ENCODE assay signal across 11 cellular contexts in the genomic region with DNA sequence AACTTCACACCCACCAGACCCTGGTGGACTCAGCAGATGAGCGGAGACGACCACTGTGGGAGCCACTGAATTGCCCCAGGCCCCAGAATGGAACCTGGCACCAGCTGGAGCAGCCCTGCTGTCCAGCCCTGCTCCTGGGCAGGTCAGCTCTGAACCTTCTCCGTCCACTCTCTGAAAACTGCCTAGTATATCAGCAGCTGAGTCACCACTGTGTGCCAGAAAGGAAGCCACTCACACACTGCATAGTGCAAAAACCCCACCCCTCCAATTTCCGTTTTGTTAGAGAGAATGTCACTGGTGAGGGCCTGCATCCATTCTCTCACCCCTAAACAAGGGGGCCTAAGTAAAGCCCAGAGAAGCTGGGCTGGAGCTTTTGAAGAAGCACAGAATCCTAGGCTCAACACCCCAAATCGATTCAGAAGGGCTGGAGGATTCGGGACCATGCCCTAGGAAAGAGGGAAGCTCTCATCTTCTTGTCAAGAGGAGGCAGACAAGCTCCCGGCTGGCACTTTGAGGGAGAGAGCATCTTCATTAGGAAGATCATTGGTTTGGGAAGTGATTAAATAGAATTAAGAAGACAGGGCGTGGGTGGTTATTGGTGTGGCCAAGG. TPM values are rescaled to one million over a fixed set of nuclear protein-coding genes. Genes with fewer than 3 reads are reported as not detected.
A peak's percentile ranks its signal among the peaks of the same experiment; 100 is the strongest.
DNase-seq lines count a peak whose midpoint lies in the region; ATAC-seq, FAIRE-seq and TF ChIP-seq lines count a peak whose summit lies in the region.
"Had no signal": no experiment of that assay in that cellular context is flagged by ENCODE, and none has a peak within 500 bp of the region (broad histone marks: within the 10 kb centered on the region; RNA-seq: fewer than 3 reads in every experiment).

No MANE protein-coding gene starts in this region.

- no peak overlapping the region for H3K9ac ChIP-seq in endothelial cell of umbilical vein (replicated peaks; ENCODE audit: extremely low read depth, insufficient read depth, low read length)

- H3K79me2 ChIP-seq in endothelial cell of umbilical vein (ENCODE audit: control insufficient read depth, insufficient read depth, low read length) = no peaks in the 10 kb centered on the region

- H3K4me1 ChIP-seq in RWPE2 (ENCODE audit: insufficient read depth, poor library complexity, severe bottlenecking) = peaks cover 16% of the 10 kb centered on the region
- peaks cover 12% of the 10 kb centered on the region for H3K4me1 ChIP-seq in endothelial cell of umbilical vein (ENCODE audit: control insufficient read depth, extremely low read depth, insufficient read depth, low read length)
- H3K4me1 ChIP-seq: Caco-2 had no signal

- peak overlapping the region; percentile 17 for H2AFZ ChIP-seq in endothelial cell of umbilical vein (ENCODE audit: low read depth, low read length)

- no peaks in the 10 kb centered on the region for H3K36me3 Mint-ChIP-seq in natural killer cell treated with Interleukin-12 subunit alpha and Interleukin-12 subunit beta and Interleukin-15 and Interleukin-18, amount 100 ng/mL, for 72 hours

- H3K4me3 ChIP-seq in RWPE2 (ENCODE audit: severe bottlenecking) (no peak overlapping the region), endothelial cell of umbilical vein (replicated peaks in 1 of 3; ENCODE audit: insufficient read depth in 1 of 3, low read depth in 1 of 3, low read length in 3 of 3) (no peak overlapping the region)
- H3K4me3 ChIP-seq: adrenal gland had no signal

- TF ChIP-seq CTCF in RWPE2 (IDR thresholded peaks at IDR 0.05; ENCODE audit: poor library complexity, severe bottlenecking) (no peak), endothelial cell of umbilical vein (IDR thresholded peaks at IDR 0.05; ENCODE audit: extremely low read depth in 1 of 2, insufficient read depth in 1 of 2, low read depth in 1 of 2, low read length in 2 of 2) (no peak)

- peaks cover 18 to 32% of the 10 kb centered on the region in 2 donors for H3K4me1 Mint-ChIP-seq in natural killer cell treated with Interleukin-12 subunit alpha and Interleukin-12 subunit beta and Interleukin-15 and Interleukin-18, amount 100 ng/mL, for 72 hours (ENCODE audit: low read depth in 2 of 2)

- BruUV-seq in endothelial cell of umbilical vein (replicated peaks; lab: Mats Ljungman, UMichigan) = no TSS peak

- H3K27me3 Mint-ChIP-seq in natural killer cell treated with Interleukin-12 subunit alpha and Interleukin-12 subunit beta and Interleukin-15 and Interleukin-18, amount 100 ng/mL, for 72 hours = peaks cover 3 to 7% of the 10 kb centered on the region in 2 donors

- TF ChIP-seq POLR2A in endothelial cell of umbilical vein (IDR thresholded peaks at IDR 0.05; ENCODE audit: low read depth, low read length) = no peak

- H3K4me3 Mint-ChIP-seq in natural killer cell treated with Interleukin-12 subunit alpha and Interleukin-12 subunit beta and Interleukin-15 and Interleukin-18, amount 100 ng/mL, for 72 hours = peak overlapping the region; percentile 46

- H3K27me3 ChIP-seq in RWPE2 (ENCODE audit: insufficient read depth, poor library complexity, severe bottlenecking) (no peaks in the 10 kb centered on the region), endothelial cell of umbilical vein (ENCODE audit: control insufficient read depth in 2 of 2, insufficient read depth in 2 of 2, low read length in 2 of 2) (peaks cover 0 to 4% of the 10 kb centered on the region in 2 experiments)

- DNase-seq in H4 (ENCODE audit: low spot score) (peak; percentile 38), RWPE2 (ENCODE audit: low spot score) (no peak), endothelial cell of umbilical vein (ENCODE audit: low read depth, low spot score) (peak; percentile 38), caudate nucleus (lab: John Stamatoyannopoulos, UW) (no peak), activated gamma-delta T cell treated with Interleukin-2 at 50 U/mL for 16 hours (no peak)
- peak; percentile 63 for DNase-seq in natural killer cell treated with Interleukin-12 subunit alpha and Interleukin-12 subunit beta and Interleukin-15 and Interleukin-18, amount 100 ng/mL, for 72 hours (ENCODE audit: low spot score)
- DNase-seq: Caco-2, NCI-H187 treated with DMSO at 0.1 percent for 48 hours had no signal

- peak overlapping the region; percentile 85 to 88 for H3K27ac Mint-ChIP-seq in natural killer cell treated with Interleukin-12 subunit alpha and Interleukin-12 subunit beta and Interleukin-15 and Interleukin-18, amount 100 ng/mL, for 72 hours

- H3K9me1 ChIP-seq in endothelial cell of umbilical vein (replicated peaks; ENCODE audit: control insufficient read depth, extremely low read depth, insufficient read depth, low read length) = no peaks in the 10 kb centered on the region

- ATAC-seq in RWPE2 (ENCODE audit: low read depth) (peak; percentile 84), GM21381 (IDR thresholded peaks at IDR 0.05; ENCODE audit: unreplicated experiment) (no peak)
- ATAC-seq in natural killer cell treated with Interleukin-12 subunit alpha and Interleukin-12 subunit beta and Interleukin-15 and Interleukin-18, amount 100 ng/mL, for 72 hours = peak; percentile 81 to 85

- no peak overlapping the region for H3K4me2 ChIP-seq in endothelial cell of umbilical vein (ENCODE audit: insufficient read depth, low read length)

- H3K27ac ChIP-seq in RWPE2 (ENCODE audit: poor library complexity, severe bottlenecking) (peak overlapping the region; percentile 34), endothelial cell of umbilical vein (ENCODE audit: insufficient read depth, low read depth, low read length) (no peak overlapping the region), caudate nucleus (ENCODE audit: low read depth, low read length) (no peak overlapping the region)

- no peaks in the 10 kb centered on the region for H4K20me1 ChIP-seq in endothelial cell of umbilical vein (replicated peaks; ENCODE audit: control insufficient read depth, extremely low read depth, insufficient read depth, low read length)

- intact Hi-C loops in endothelial cell of umbilical vein (cut with micrococcal nuclease) = no loop called here

- FAIRE-seq in endothelial cell of umbilical vein (lab: Jason Lieb, UNC) = peak; percentile 84

- H3K9me3 Mint-ChIP-seq in natural killer cell treated with Interleukin-12 subunit alpha and Interleukin-12 subunit beta and Interleukin-15 and Interleukin-18, amount 100 ng/mL, for 72 hours = no peaks in the 10 kb centered on the region

- CTCF ChIA-PET in endothelial cell of umbilical vein (lab: Charles Lee) = interaction anchor here (1.2 kb wide), 1 partner anchor 14 kb away, joined by 4 read pairs; no protein-coding TSS in a partner anchor

- no peaks in the 10 kb centered on the region for H3K36me3 ChIP-seq in RWPE2 (ENCODE audit: low read depth)
- no peaks in the 10 kb centered on the region for H3K36me3 ChIP-seq in endothelial cell of umbilical vein (ENCODE audit: control insufficient read depth in 2 of 2, extremely low read depth in 1 of 2, insufficient read depth in 2 of 2, low read length in 2 of 2)
- H3K36me3 ChIP-seq: adrenal gland had no signal

- dilution Hi-C loops in endothelial cell of umbilical vein (cut with MboI; ENCODE audit: extremely low pct_ligation_motif_present, low sequenced_read_pairs) = no loop called here

- no peaks in the 10 kb centered on the region for H3K9me3 ChIP-seq in RWPE2 (ENCODE audit: severe bottlenecking)
- no peaks in the 10 kb centered on the region for H3K9me3 ChIP-seq in endothelial cell of umbilical vein (replicated peaks; ENCODE audit: control insufficient read depth, insufficient read depth, low read length)
- H3K9me3 ChIP-seq: adrenal gland, Caco-2 had no signal

- POLR2A ChIA-PET in endothelial cell of umbilical vein (lab: Charles Lee) = no interaction called here

TF ChIP-seq in endothelial cell of umbilical vein, 7 proteins besides CTCF, POLR2A, EP300 and RAD21:
- TF ChIP-seq, protein P1, sequence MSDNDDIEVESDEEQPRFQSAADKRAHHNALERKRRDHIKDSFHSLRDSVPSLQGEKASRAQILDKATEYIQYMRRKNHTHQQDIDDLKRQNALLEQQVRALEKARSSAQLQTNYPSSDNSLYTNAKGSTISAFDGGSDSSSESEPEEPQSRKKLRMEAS (IDR thresholded peaks at IDR 0.05; ENCODE audit: insufficient read depth, insufficient read length) = no peak
- TF ChIP-seq EZH2 (IDR thresholded peaks at IDR 0.05; ENCODE audit: borderline replicate concordance, low read depth, low read length, severe bottlenecking) = no peak
- peak; percentile 76 for TF ChIP-seq FOS (IDR thresholded peaks at IDR 0.05; ENCODE audit: borderline replicate concordance, insufficient read depth, low read length)
- TF ChIP-seq JUN (IDR thresholded peaks at IDR 0.05; ENCODE audit: borderline replicate concordance, insufficient read depth, insufficient read length, low read depth) = peak; percentile 27
- TF ChIP-seq POLR2AphosphoS5 (IDR thresholded peaks at IDR 0.05; ENCODE audit: insufficient read depth, low read depth, low read length) = no peak
- no peak for TF ChIP-seq MYC (IDR thresholded peaks at IDR 0.05; ENCODE audit: low read depth, low read length)
- no peak for TF ChIP-seq GATA2 (IDR thresholded peaks at IDR 0.05; ENCODE audit: insufficient read depth, insufficient read length, low read depth, low read length)

RNA-seq across cellular contexts. Expression of a gene that starts 44.5 kb away (rescaled TPM):
- 5.0 and 6.8 TPM in 2 replicates for total RNA-seq in H4 (2014; rRNA removed; shearing (Covaris generic))
- total RNA-seq in endothelial cell of umbilical vein = 0.18 and 0.32 TPM in 2 replicates
- polyA plus RNA-seq in endothelial cell of umbilical vein = 0.17 and 0.25 TPM in 2 replicates
- polyA plus RNA-seq in endothelial cell of umbilical vein (2011; cell fraction: cytosol; rRNA removed) = 0.21 and 0.25 TPM in 2 replicates
- 0.11 and 0.12 TPM in 2 replicates for polyA plus RNA-seq in endothelial cell of umbilical vein (2011; cell fraction: nucleus; rRNA removed)
- polyA plus RNA-seq in endothelial cell of umbilical vein (2012) = 0.39 and 0.44 TPM in 2 replicates
- polyA minus RNA-seq in endothelial cell of umbilical vein = 0.34 TPM in 1 of 2 replicates, not detected in the other
- polyA minus RNA-seq in endothelial cell of umbilical vein (2011; cell fraction: cytosol; rRNA and poly(A)+ RNA removed) = not detected
- 0.19 and 0.58 TPM in 2 replicates for polyA minus RNA-seq in endothelial cell of umbilical vein (2011; cell fraction: nucleus; rRNA and poly(A)+ RNA removed)
- total RNA-seq in natural killer cell treated with Interleukin-12 subunit alpha and Interleukin-12 subunit beta and Interleukin-15 and Interleukin-18, amount 100 ng/mL, for 72 hours = under 1 TPM; 0.29 to 0.73 TPM
- total RNA-seq: OCI-LY7 had no signal

Comparison
In these comparisons a context has a peak if more than half of its experiments do, and no peak if none do; other contexts are left out.
1. DNase-seq: peak in H4 (single experiment), endothelial cell of umbilical vein (single experiment) and natural killer cell treated with Interleukin-12 subunit alpha and Interleukin-12 subunit beta and Interleukin-15 and Interleukin-18, amount 100 ng/mL, for 72 hours (single experiment); none in RWPE2 (single experiment), caudate nucleus (0 of 61) and activated gamma-delta T cell treated with Interleukin-2 at 50 U/mL for 16 hours (single experiment).